ENCODE assay signal across 14 cellular contexts in genomic region chr12:89208661-89209096, GRCh38.
A peak's percentile ranks its signal among the peaks of the same experiment; 100 is the strongest.
DNase-seq lines count a peak whose midpoint lies in the region; ATAC-seq and TF ChIP-seq lines count a peak whose summit lies in the region.
"Had no signal": no experiment of that assay in that cellular context is flagged by ENCODE, and none has a peak within 500 bp of the region (broad histone marks: within the 10 kb centered on the region; RNA-seq: fewer than 3 reads in every experiment).

No MANE protein-coding gene starts in this region.

- DNase-seq in GM23338 (ENCODE audit: low spot score) (no peak), PC-9 (no peak), fibroblast of mammary gland (ENCODE audit: low read depth) (peak; percentile 28), skeletal muscle cell (ENCODE audit: low read depth) (peak; percentile 32), T-helper 17 cell (no peak), HPDE6-E6E7 (ENCODE audit: extremely low spot score) (no peak)
- DNase-seq: activated naive CD8-positive, alpha-beta T cell treated with anti-CD3 and anti-CD28 coated beads for 36 hours; dorsolateral prefrontal cortex; gastrocnemius medialis; kidney; MG63; spleen had no signal

- no peaks in the 10 kb centered on the region for H3K36me3 ChIP-seq in GM23338 (ENCODE audit: insufficient read depth)
- H3K36me3 ChIP-seq in PC-9 (ENCODE audit: low read depth), result no peaks in the 10 kb centered on the region
- H3K36me3 ChIP-seq: gastrocnemius medialis, MG63, spleen, thoracic aorta had no signal

- H3K4me1 Mint-ChIP-seq in GM23338, result peaks cover 25% of the 10 kb centered on the region
- H3K4me1 Mint-ChIP-seq in T-helper 17 cell, result peaks cover 9% of the 10 kb centered on the region

- H2AFZ ChIP-seq in GM23338 (peak overlapping the region; percentile 49; the same call in 1 of the 2 replicates), PC-9 (peak overlapping the region; percentile 70; the same call in 1 of the 2 replicates)

- intact Hi-C loops in PC-9 (cut with micrococcal nuclease; ENCODE audit: unreplicated experiment), result no loop called here

- POLR2A ChIA-PET in PC-9 (lab: Charles Lee; ENCODE audit: unreplicated experiment), result no interaction called here

- H3K27ac Mint-ChIP-seq in GM23338, result peak overlapping the region; percentile 96
- H3K27ac Mint-ChIP-seq in T-helper 17 cell, result no peak overlapping the region
- H3K27ac Mint-ChIP-seq: activated naive CD8-positive, alpha-beta T cell treated with anti-CD3 and anti-CD28 coated beads for 36 hours had no signal

- H3K27me3 ChIP-seq in GM23338 (ENCODE audit: insufficient read depth) (no peaks in the 10 kb centered on the region), PC-9 (ENCODE audit: insufficient read depth, low read depth) (no peaks in the 10 kb centered on the region)
- H3K27me3 ChIP-seq: dorsolateral prefrontal cortex, gastrocnemius medialis, MG63, spleen had no signal

- no peak for ATAC-seq in GM23338
- no peak for ATAC-seq in T-helper 17 cell
- no peak for ATAC-seq in GM19395 (IDR thresholded peaks at IDR 0.05; ENCODE audit: unreplicated experiment)
- ATAC-seq: gastrocnemius medialis had no signal

- no TSS peak for BruUV-seq in PC-9 (replicated peaks; lab: Mats Ljungman, UMichigan)

- H3K4me3 Mint-ChIP-seq in GM23338, result no peak overlapping the region
- no peak overlapping the region for H3K4me3 Mint-ChIP-seq in T-helper 17 cell
- H3K4me3 Mint-ChIP-seq: activated naive CD8-positive, alpha-beta T cell treated with anti-CD3 and anti-CD28 coated beads for 36 hours had no signal

- H4K20me1 ChIP-seq in GM23338 (replicated peaks; ENCODE audit: insufficient read depth) (no peaks in the 10 kb centered on the region), PC-9 (ENCODE audit: insufficient read depth) (no peaks in the 10 kb centered on the region)

- H3K4me3 ChIP-seq in GM23338 (no peak overlapping the region), PC-9 (no peak overlapping the region), fibroblast of mammary gland (ENCODE audit: control insufficient read depth, low read depth, low read length) (no peak overlapping the region), skeletal muscle cell (ENCODE audit: low read depth, low read length) (no peak overlapping the region)
- H3K4me3 ChIP-seq: dorsolateral prefrontal cortex, gastrocnemius medialis, MG63, spleen, thoracic aorta had no signal

- H3K27ac ChIP-seq in GM23338 (ENCODE audit: low read depth) (no peak overlapping the region), PC-9 (no peak overlapping the region)
- H3K27ac ChIP-seq: dorsolateral prefrontal cortex, gastrocnemius medialis, spleen, thoracic aorta had no signal

- H3K9me2 ChIP-seq in GM23338 (ENCODE audit: insufficient read depth), result no peaks in the 10 kb centered on the region
- peaks cover 4% of the 10 kb centered on the region; the same call in 1 of the 2 replicates for H3K9me2 ChIP-seq in PC-9 (ENCODE audit: insufficient read depth)

- H3F3A ChIP-seq in GM23338 (replicated peaks; ENCODE audit: low read depth) (no peaks in the 10 kb centered on the region), PC-9 (ENCODE audit: insufficient read depth, low read depth) (peaks cover 20% of the 10 kb centered on the region; the same call in 1 of the 2 replicates)

- H3K27me3 Mint-ChIP-seq in GM23338 (ENCODE audit: insufficient read depth, low read depth, poor library complexity), result no peaks in the 10 kb centered on the region
- no peaks in the 10 kb centered on the region for H3K27me3 Mint-ChIP-seq in T-helper 17 cell

- H3K4me2 ChIP-seq in GM23338, result no peak overlapping the region
- H3K4me2 ChIP-seq in PC-9, result 0 out of 2 replicates have a peak overlapping the region, but pooled peaks have one; percentile 19

- no peaks in the 10 kb centered on the region for H3K36me3 Mint-ChIP-seq in GM23338 (ENCODE audit: low read depth)
- no peaks in the 10 kb centered on the region for H3K36me3 Mint-ChIP-seq in T-helper 17 cell (ENCODE audit: low read depth)
- H3K36me3 Mint-ChIP-seq: activated naive CD8-positive, alpha-beta T cell treated with anti-CD3 and anti-CD28 coated beads for 36 hours had no signal

- TF ChIP-seq CTCF in GM23338 (conservative IDR thresholded peaks at IDR 0.05; ENCODE audit: low read depth in 2 of 2), result no peak
- no peak for TF ChIP-seq CTCF in PC-9 (conservative IDR thresholded peaks at IDR 0.05)
- TF ChIP-seq CTCF in fibroblast of mammary gland (conservative IDR thresholded peaks at IDR 0.05; ENCODE audit: control insufficient read depth, insufficient read depth, low read depth, low read length), result no peak

- no peaks in the 10 kb centered on the region for H3K9me3 Mint-ChIP-seq in GM23338
- H3K9me3 Mint-ChIP-seq: activated naive CD8-positive, alpha-beta T cell treated with anti-CD3 and anti-CD28 coated beads for 36 hours had no signal

- H3K4me1 ChIP-seq in GM23338 (ENCODE audit: insufficient read depth) (peaks cover 8% of the 10 kb centered on the region; the same call in 1 of the 2 replicates), PC-9 (replicated peaks; ENCODE audit: insufficient read depth) (peaks cover 25% of the 10 kb centered on the region)

- CTCF ChIA-PET in PC-9 (lab: Charles Lee), result no interaction called here

- H3K79me2 ChIP-seq in GM23338 (replicated peaks; ENCODE audit: insufficient read depth), result no peaks in the 10 kb centered on the region
- H3K79me2 ChIP-seq in PC-9 (ENCODE audit: low read depth), result no peaks in the 10 kb centered on the region

- H3K9me3 ChIP-seq in PC-9 (ENCODE audit: insufficient read depth, low read depth), result peaks cover 10% of the 10 kb centered on the region; the same call in 1 of the 2 replicates
- H3K9me3 ChIP-seq in T-helper 17 cell (ENCODE audit: control insufficient read depth, low read length, poor library complexity, severe bottlenecking), result no peaks in the 10 kb centered on the region
- H3K9me3 ChIP-seq: gastrocnemius medialis, MG63, spleen, thoracic aorta had no signal

TF ChIP-seq in GM23338, 12 proteins besides CTCF, POLR2A, EP300 and RAD21 (continues in another document):
- no peak for TF ChIP-seq ETS1 (IDR thresholded peaks at IDR 0.05)
- no peak for TF ChIP-seq STAT1 (IDR thresholded peaks at IDR 0.05; ENCODE audit: unreplicated experiment)
- no peak for TF ChIP-seq EZH2 (IDR thresholded peaks at IDR 0.05; ENCODE audit: low read depth, unreplicated experiment)
- no peak for TF ChIP-seq EZH2phosphoT487 (IDR thresholded peaks at IDR 0.05; ENCODE audit: unreplicated experiment)
- no peak for TF ChIP-seq JUNB (IDR thresholded peaks at IDR 0.05; ENCODE audit: unreplicated experiment)
- no peak for TF ChIP-seq REST (IDR thresholded peaks at IDR 0.05; ENCODE audit: unreplicated experiment)
- no peak for TF ChIP-seq NANOG (IDR thresholded peaks at IDR 0.05; ENCODE audit: borderline replicate concordance)
- TF ChIP-seq ZNF114 (CRISPR knock-in tag; IDR thresholded peaks at IDR 0.05), result no peak
- TF ChIP-seq ZNF331 (CRISPR knock-in tag; IDR thresholded peaks at IDR 0.05; ENCODE audit: low read depth), result no peak
- TF ChIP-seq POLR2AphosphoS5 (IDR thresholded peaks at IDR 0.05; ENCODE audit: low read depth), result no peak
- no peak for TF ChIP-seq CREB1 (CRISPR knock-in tag; IDR thresholded peaks at IDR 0.05; ENCODE audit: low read depth)

Comparison
In these comparisons a context has a peak if more than half of its experiments do, and no peak if none do; other contexts are left out.
1. DNase-seq: peak in fibroblast of mammary gland (single experiment) and skeletal muscle cell (single experiment); none in GM23338 (single experiment), PC-9 (0 of 2), T-helper 17 cell (0 of 3) and HPDE6-E6E7 (single experiment).